In genomic region chr16:25707982-25708583, GRCh38 we compare ENCODE assay signal across 9 cellular contexts. TPM values are rescaled to one million over a fixed set of nuclear protein-coding genes. Genes with fewer than 3 reads are reported as not detected.
A peak's percentile ranks its signal among the peaks of the same experiment; 100 is the strongest.
DNase-seq lines count a peak whose midpoint lies in the region; ATAC-seq, FAIRE-seq and TF ChIP-seq lines count a peak whose summit lies in the region.
"Had no signal": no experiment of that assay in that cellular context is flagged by ENCODE, and none has a peak within 500 bp of the region (broad histone marks: within the 10 kb centered on the region; RNA-seq: fewer than 3 reads in every experiment).

No MANE protein-coding gene starts in this region.

- no peak overlapping the region for H4K8ac ChIP-seq in H1 (ENCODE audit: extremely low read depth, insufficient read depth, low read length)

- no peak overlapping the region for H3K56ac ChIP-seq in H1 (replicated peaks; ENCODE audit: insufficient read length, low read depth, low read length)

- H2AK5ac ChIP-seq in H1 (ENCODE audit: low read depth, low read length): no peak overlapping the region

- H2BK12ac ChIP-seq in H1 (ENCODE audit: low read depth, low read length): no peak overlapping the region

- H3K36me3 ChIP-seq in cardiac muscle cell (no peaks in the 10 kb centered on the region), H1 (ENCODE audit: control insufficient read depth in 2 of 4, insufficient read depth in 4 of 4, low read length in 3 of 4) (no peaks in the 10 kb centered on the region), transverse colon (no peaks in the 10 kb centered on the region)

- no peak overlapping the region for H2BK5ac ChIP-seq in H1 (ENCODE audit: low read depth, low read length)

- no peak overlapping the region for H3K23ac ChIP-seq in H1 (ENCODE audit: insufficient read length)

- H3K27me3 ChIP-seq in cardiac muscle cell (no peaks in the 10 kb centered on the region), H1 (replicated peaks in 1 of 4; ENCODE audit: control insufficient read depth in 3 of 4, extremely low read depth in 1 of 4, insufficient read depth in 3 of 4, low read length in 3 of 4) (no peaks in the 10 kb centered on the region), transverse colon (peaks cover 4% of the 10 kb centered on the region)

- H4K5ac ChIP-seq in H1 (ENCODE audit: insufficient read length, low read depth, low read length): no peak overlapping the region

- no peak overlapping the region for H3K18ac ChIP-seq in H1 (ENCODE audit: extremely low read depth, low read length)

- TF ChIP-seq EP300 in H1 (IDR thresholded peaks at IDR 0.05; ENCODE audit: borderline replicate concordance in 1 of 2, low read depth in 2 of 2, low read length in 2 of 2) (no peak), transverse colon (IDR thresholded peaks at IDR 0.05; ENCODE audit: low read depth) (no peak)

- TF ChIP-seq CTCF in cardiac muscle cell (IDR thresholded peaks at IDR 0.05; ENCODE audit: low read depth, low read length) (no peak), H1 (IDR thresholded peaks at IDR 0.05; ENCODE audit: control extremely low read depth in 1 of 3, insufficient read depth in 1 of 3, low read depth in 1 of 3, low read length in 3 of 3) (peak; percentile 34 to 80 (median 66); a peak in 3 of 4 replicates), transverse colon (IDR thresholded peaks at IDR 0.05) (peak in 4 of 5 experiments; percentile 21 to 51 (median 35))

- in situ Hi-C loops in transverse colon (cut with MboI; ENCODE audit: low pct_ligation_motif_present in 1 of 4, low pct_unique_long_range_greater_than_20kb in 1 of 4, low sequenced_read_pairs in 3 of 4): loop anchor here in 1 of 4 donors (25.0 kb wide), 1 partner anchor 471 kb away; no protein-coding TSS in a partner anchor

- no peak overlapping the region for H2BK20ac ChIP-seq in H1 (ENCODE audit: low read length)

- POLR2A ChIA-PET in H1 (lab: Charles Lee; ENCODE audit: partially characterized antibody): interaction anchor here (1.0 to 1.2 kb wide), 2 partner anchors 14 to 34 kb away, joined by 3 to 4 read pairs; no protein-coding TSS in a partner anchor

- H3K27ac ChIP-seq in cardiac muscle cell (no peak overlapping the region), H1 (ENCODE audit: low read depth, low read length) (no peak overlapping the region), transverse colon (no peak overlapping the region)

- H3K23me2 ChIP-seq in H1 (ENCODE audit: low read depth, low read length): no peaks in the 10 kb centered on the region

- H3K4me2 ChIP-seq in H1 (ENCODE audit: insufficient read depth in 1 of 2, low read depth in 2 of 2, low read length in 2 of 2): no peak overlapping the region

- no peaks in the 10 kb centered on the region for H4K20me1 ChIP-seq in H1 (replicated peaks in 1 of 2; ENCODE audit: control insufficient read depth in 1 of 2, insufficient read depth in 2 of 2, low read length in 2 of 2)

- H4K91ac ChIP-seq in H1 (replicated peaks; ENCODE audit: insufficient read length, low read length): no peak overlapping the region

- H3K79me2 ChIP-seq in H1 (ENCODE audit: control insufficient read depth in 1 of 2, insufficient read depth in 2 of 2, low read length in 2 of 2): no peaks in the 10 kb centered on the region; a peak in 1 of 4 replicates

- intact Hi-C loops in left ventricle myocardium superior (cut with micrococcal nuclease): no loop called here
- intact Hi-C loops in transverse colon (cut with DNase I; ENCODE audit: low total_unique reads): no loop called here

- no peaks in the 10 kb centered on the region for H3K4me1 ChIP-seq in cardiac muscle cell (ENCODE audit: low read depth)
- H3K4me1 ChIP-seq in H1 (replicated peaks in 1 of 4; ENCODE audit: control insufficient read depth in 3 of 4, insufficient read depth in 4 of 4, low read length in 3 of 4): peaks cover 0 to 6% (median 0%) of the 10 kb centered on the region in 4 experiments; a peak in 4 of 7 replicates
- H3K4me1 ChIP-seq in transverse colon: no peaks in the 10 kb centered on the region

- peak; percentile 91 for FAIRE-seq in H1 (lab: Jason Lieb, UNC)

- H3K4me3 ChIP-seq in cardiac muscle cell: no peak overlapping the region
- H3K4me3 ChIP-seq in H1 (ENCODE audit: extremely low read depth in 1 of 4, insufficient read depth in 2 of 4, low read depth in 3 of 4, low read length in 4 of 4): no peak overlapping the region
- no peak overlapping the region for H3K4me3 ChIP-seq in transverse colon

- no peak overlapping the region for H3K14ac ChIP-seq in H1 (ENCODE audit: insufficient read length)

- no peak for ATAC-seq in left ventricle myocardium superior
- no peak for ATAC-seq in GM19351 (IDR thresholded peaks at IDR 0.05; ENCODE audit: unreplicated experiment)

- no peak overlapping the region for H2BK120ac ChIP-seq in H1 (replicated peaks; ENCODE audit: low read depth, low read length)

- peak; percentile 83 to 85 for TF ChIP-seq RAD21 in H1 (IDR thresholded peaks at IDR 0.05 in 1 of 2, conservative IDR thresholded peaks at IDR 0.05 in 1 of 2; ENCODE audit: low read depth in 2 of 2, low read length in 2 of 2)

- no peak overlapping the region for H3K4ac ChIP-seq in H1 (replicated peaks; ENCODE audit: insufficient read length, low read depth, low read length)

- TF ChIP-seq POLR2A in H1 (IDR thresholded peaks at IDR 0.05; ENCODE audit: control extremely low read depth in 1 of 2, low read depth in 2 of 2, low read length in 2 of 2) (no peak), transverse colon (IDR thresholded peaks at IDR 0.05) (no peak)

- WGBS in H1 (ENCODE audit: extremely low coverage in 1 of 2, insufficient coverage in 1 of 2, insufficient read length in 1 of 2, insufficient replicate concordance in 2 of 2, low coverage in 1 of 2, low lambda C conversion rate in 2 of 2, missing lambda C conversion rate in 1 of 2), 2 experiments: 73% methylated on average over 3 of the region's 3 CpGs; no CpG with 5 or more reads in 1 of the 2 experiments
- 37 to 62% methylated on average over 1 to 3 of the region's 3 CpGs for WGBS in transverse colon (ENCODE audit: low coverage in 1 of 2), 2 donors

- no peaks in the 10 kb centered on the region for H3K79me1 ChIP-seq in H1 (ENCODE audit: low read depth, low read length)

- H2AFZ ChIP-seq in H1 (ENCODE audit: low read length): no peak overlapping the region

- H3K9ac ChIP-seq in H1 (replicated peaks in 1 of 4; ENCODE audit: extremely low read depth in 1 of 4, low read depth in 3 of 4, low read length in 3 of 4): no peak overlapping the region

- DNase-seq in cardiac muscle cell (ENCODE audit: low read depth in 1 of 2, low spot score in 1 of 2): peak; percentile 6 to 50
- no peak for DNase-seq in left ventricle myocardium superior
- peak; percentile 44 for DNase-seq in NCI-H526 treated with DMSO at 0.1 percent for 48 hours (lab: John Stamatoyannopoulos, UW)
- peak in 1 of 2 experiments; percentile 55 for DNase-seq in H1 (ENCODE audit: low read depth in 1 of 2, low spot score in 2 of 2)
- DNase-seq in transverse colon: peak; percentile 10
- DNase-seq in hypothalamus (lab: John Stamatoyannopoulos, UW): no peak
- no peak for DNase-seq in T1000 (lab: John Stamatoyannopoulos, UW)
- DNase-seq: activated gamma-delta T cell treated with Interleukin-2 at 50 U/mL for 16 hours had no signal

- H2BK15ac ChIP-seq in H1 (ENCODE audit: low read length): no peak overlapping the region

- H3K9me3 ChIP-seq in cardiac muscle cell (ENCODE audit: low read depth): no peaks in the 10 kb centered on the region
- H3K9me3 ChIP-seq in H1 (ENCODE audit: insufficient read depth in 2 of 2, low read depth in 1 of 2, low read length in 1 of 2): peaks cover 0 to 3% of the 10 kb centered on the region in 2 experiments; a peak in 1 of 4 replicates
- H3K9me3 ChIP-seq in transverse colon: no peaks in the 10 kb centered on the region

- CTCF ChIA-PET in H1 (lab: Charles Lee; ENCODE audit: partially characterized antibody): interaction anchor here (0.8 to 1.2 kb wide), 7 partner anchors 8 to 1047 kb away, joined by 3 read pairs; no protein-coding TSS in a partner anchor

TF ChIP-seq in H1, 55 proteins besides CTCF, POLR2A, EP300 and RAD21:
- 0 out of 2 replicates have a peak, but pooled peaks have one; percentile 10 for TF ChIP-seq KDM1A (IDR thresholded peaks at IDR 0.05; ENCODE audit: borderline replicate concordance, low read length)
- TF ChIP-seq CTBP2 (IDR thresholded peaks at IDR 0.05; ENCODE audit: borderline replicate concordance, insufficient read depth, insufficient read length, low read length): no peak

RNA-seq across cellular contexts. Expression of gene HS3ST4, which starts 16.3 kb away (rescaled TPM):
- total RNA-seq in cardiac muscle cell (0.27 and 0.46 TPM in 2 replicates), left ventricle myocardium superior (not detected), transverse colon (not detected)
- polyA plus RNA-seq in cardiac muscle cell (0.13 and 0.15 TPM in 2 replicates), H1 (2011; rRNA removed) (1.6 and 1.9 TPM in 2 replicates)
- 3.3 and 3.8 TPM in 2 replicates for total RNA-seq in H1 (2021; fragmentation: NEBNext Ultra II Directional; extraction: Animal tissue kit (Norgen Biotek cat#: 25700))
- polyA plus RNA-seq in H1 (2011; cell fraction: cytosol; rRNA removed): 2.0 TPM
- 4.3 TPM for polyA plus RNA-seq in H1 (2011; cell fraction: nucleus; rRNA removed)
- 3.6 to 6.1 TPM (median 4.2 TPM) in 4 replicates for polyA plus RNA-seq in H1 (2012, experiment 1 of 2)
- polyA plus RNA-seq in H1 (2012, experiment 2 of 2): 2.8 TPM
- 1.8 TPM for polyA plus RNA-seq in H1 (2013, experiment 1 of 2)
- polyA plus RNA-seq in H1 (2013, experiment 2 of 2): 1.7 TPM
- 2.8 and 3.0 TPM in 2 replicates for polyA minus RNA-seq in H1 (2011; rRNA and poly(A)+ RNA removed)
- polyA minus RNA-seq in H1 (2011; cell fraction: cytosol; rRNA and poly(A)+ RNA removed): 3.3 TPM
- polyA minus RNA-seq in H1 (2011; cell fraction: nucleus; rRNA and poly(A)+ RNA removed): 4.8 TPM

Comparison
In these comparisons a context has a peak if more than half of its experiments do, and no peak if none do; other contexts are left out.
1. DNase-seq: peak in cardiac muscle cell (2 of 2), NCI-H526 treated with DMSO at 0.1 percent for 48 hours (single experiment) and transverse colon (single experiment); none in left ventricle myocardium superior (single experiment), hypothalamus (0 of 51) and T1000 (single experiment).